In the genomic region with DNA sequence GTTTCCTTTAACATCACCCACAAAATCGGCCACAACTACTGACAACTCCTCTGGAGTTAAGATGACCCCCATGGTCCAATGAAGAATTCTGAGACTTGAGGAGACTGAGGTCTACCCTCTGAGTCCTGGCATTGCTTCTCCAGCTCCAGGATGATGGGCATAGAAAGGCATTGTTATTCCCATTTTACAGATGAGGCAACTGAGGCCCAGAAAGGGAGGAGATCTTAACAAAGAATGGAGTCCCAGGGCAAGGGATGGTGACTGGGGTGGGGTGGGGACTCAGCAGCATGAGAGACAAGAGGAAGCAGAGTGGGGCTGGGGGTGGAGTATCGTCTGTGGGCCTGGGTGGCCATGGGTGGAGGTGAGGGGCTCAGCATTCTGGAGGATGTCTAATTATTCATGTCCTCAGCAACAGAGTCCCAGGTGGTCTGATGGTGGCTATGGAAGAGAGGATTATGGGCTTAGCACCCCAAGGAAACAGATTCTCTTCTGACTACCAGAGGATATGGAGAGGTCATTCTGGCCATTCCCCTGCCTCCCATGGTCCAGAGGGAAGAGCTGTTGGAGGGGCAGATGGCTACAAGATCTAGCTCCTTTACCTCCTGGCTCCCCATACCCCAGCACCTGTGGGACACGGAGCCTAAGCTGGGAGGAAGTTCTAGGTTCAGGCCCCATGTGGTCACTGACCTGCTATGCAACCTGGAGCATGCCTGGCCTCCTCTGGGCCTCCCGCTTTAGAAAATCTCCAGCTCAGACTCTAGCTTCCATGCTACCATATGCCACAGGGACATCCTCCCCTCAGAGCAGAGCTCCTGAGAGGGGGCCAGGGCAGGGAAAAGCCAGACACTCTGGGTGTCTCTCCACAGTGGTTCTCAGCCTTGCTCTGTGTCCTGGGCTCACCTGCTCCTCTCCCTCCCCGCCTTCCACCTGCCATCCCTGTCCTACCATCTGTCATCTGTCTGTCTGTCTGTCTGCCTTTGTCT, we compare ENCODE assay signal across 1 cellular context.
TF ChIP-seq lines count a peak whose summit lies in the region.

No MANE protein-coding gene starts in this region.

TF ChIP-seq in HCT116, 20 proteins besides CTCF, POLR2A, EP300 and RAD21:
- TF ChIP-seq, protein P1, sequence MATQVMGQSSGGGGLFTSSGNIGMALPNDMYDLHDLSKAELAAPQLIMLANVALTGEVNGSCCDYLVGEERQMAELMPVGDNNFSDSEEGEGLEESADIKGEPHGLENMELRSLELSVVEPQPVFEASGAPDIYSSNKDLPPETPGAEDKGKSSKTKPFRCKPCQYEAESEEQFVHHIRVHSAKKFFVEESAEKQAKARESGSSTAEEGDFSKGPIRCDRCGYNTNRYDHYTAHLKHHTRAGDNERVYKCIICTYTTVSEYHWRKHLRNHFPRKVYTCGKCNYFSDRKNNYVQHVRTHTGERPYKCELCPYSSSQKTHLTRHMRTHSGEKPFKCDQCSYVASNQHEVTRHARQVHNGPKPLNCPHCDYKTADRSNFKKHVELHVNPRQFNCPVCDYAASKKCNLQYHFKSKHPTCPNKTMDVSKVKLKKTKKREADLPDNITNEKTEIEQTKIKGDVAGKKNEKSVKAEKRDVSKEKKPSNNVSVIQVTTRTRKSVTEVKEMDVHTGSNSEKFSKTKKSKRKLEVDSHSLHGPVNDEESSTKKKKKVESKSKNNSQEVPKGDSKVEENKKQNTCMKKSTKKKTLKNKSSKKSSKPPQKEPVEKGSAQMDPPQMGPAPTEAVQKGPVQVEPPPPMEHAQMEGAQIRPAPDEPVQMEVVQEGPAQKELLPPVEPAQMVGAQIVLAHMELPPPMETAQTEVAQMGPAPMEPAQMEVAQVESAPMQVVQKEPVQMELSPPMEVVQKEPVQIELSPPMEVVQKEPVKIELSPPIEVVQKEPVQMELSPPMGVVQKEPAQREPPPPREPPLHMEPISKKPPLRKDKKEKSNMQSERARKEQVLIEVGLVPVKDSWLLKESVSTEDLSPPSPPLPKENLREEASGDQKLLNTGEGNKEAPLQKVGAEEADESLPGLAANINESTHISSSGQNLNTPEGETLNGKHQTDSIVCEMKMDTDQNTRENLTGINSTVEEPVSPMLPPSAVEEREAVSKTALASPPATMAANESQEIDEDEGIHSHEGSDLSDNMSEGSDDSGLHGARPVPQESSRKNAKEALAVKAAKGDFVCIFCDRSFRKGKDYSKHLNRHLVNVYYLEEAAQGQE (IDR thresholded peaks at IDR 0.05; ENCODE audit: low read depth): no peak
- TF ChIP-seq EGR1 (IDR thresholded peaks at IDR 0.05; ENCODE audit: low read depth) (no peak), SRF (IDR thresholded peaks at IDR 0.05; ENCODE audit: low read depth) (no peak), POLR2AphosphoS5 (IDR thresholded peaks at IDR 0.05; ENCODE audit: low read depth, low read length) (no peak), ELF1 (IDR thresholded peaks at IDR 0.05; ENCODE audit: borderline replicate concordance, low read depth) (no peak), CEBPB (IDR thresholded peaks at IDR 0.05; ENCODE audit: low read depth) (no peak), ZNF274 (IDR thresholded peaks at IDR 0.05; ENCODE audit: low read depth, low read length) (no peak), EZH2 (IDR thresholded peaks at IDR 0.05) (no peak), YY1 (IDR thresholded peaks at IDR 0.05; ENCODE audit: extremely low read depth, insufficient replicate concordance, low read depth, low read length) (no peak)
- TF ChIP-seq, protein P2, sequence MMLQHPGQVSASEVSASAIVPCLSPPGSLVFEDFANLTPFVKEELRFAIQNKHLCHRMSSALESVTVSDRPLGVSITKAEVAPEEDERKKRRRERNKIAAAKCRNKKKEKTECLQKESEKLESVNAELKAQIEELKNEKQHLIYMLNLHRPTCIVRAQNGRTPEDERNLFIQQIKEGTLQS (IDR thresholded peaks at IDR 0.05): no peak
- TF ChIP-seq, protein P3, sequence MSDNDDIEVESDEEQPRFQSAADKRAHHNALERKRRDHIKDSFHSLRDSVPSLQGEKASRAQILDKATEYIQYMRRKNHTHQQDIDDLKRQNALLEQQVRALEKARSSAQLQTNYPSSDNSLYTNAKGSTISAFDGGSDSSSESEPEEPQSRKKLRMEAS (IDR thresholded peaks at IDR 0.05): no peak
